12 cellular contexts compared by ENCODE assay signal in genomic region chr3:172982731-172983364, GRCh38.
DNase-seq lines count a peak whose midpoint lies in the region; ATAC-seq and TF ChIP-seq lines count a peak whose summit lies in the region.
"Had no signal": no experiment of that assay in that cellular context is flagged by ENCODE, and none has a peak within 500 bp of the region (broad histone marks: within the 10 kb centered on the region; RNA-seq: fewer than 3 reads in every experiment).

No MANE protein-coding gene starts in this region.

- H3K4me3 Mint-ChIP-seq in GM23338: no peak overlapping the region
- no peak overlapping the region for H3K4me3 Mint-ChIP-seq in activated CD4-positive, alpha-beta memory T cell treated with anti-CD3 and anti-CD28 coated beads, Interleukin-2, amount 10 ng/mL, durations not matched to agents 7 days and 5 days
- H3K4me3 Mint-ChIP-seq: activated T-cell treated with anti-CD3 and anti-CD28 coated beads, Interleukin-2, amount 50 U/mL, for 72 hours; T-helper 1 cell treated with Interleukin-12 subunit alpha and Interleukin-12 subunit beta and Interleukin-4 antibody, amounts not matched to agents 30 μg/mL and 1 μg/mL, for 36 hours had no signal

- H3K27me3 ChIP-seq in GM23338 (ENCODE audit: insufficient read depth) (no peaks in the 10 kb centered on the region), heart right ventricle (no peaks in the 10 kb centered on the region)

- H2AFZ ChIP-seq in GM23338: no peak overlapping the region

- no peak overlapping the region for H3K4me3 ChIP-seq in GM23338
- H3K4me3 ChIP-seq in heart right ventricle: no peak overlapping the region

- no peaks in the 10 kb centered on the region for H3K9me3 Mint-ChIP-seq in GM23338
- H3K9me3 Mint-ChIP-seq in activated naive CD4-positive, alpha-beta T cell treated with anti-CD3 and anti-CD28 coated beads, Interleukin-2, amount 50 U/mL, for 72 hours: peaks cover 3 to 5% of the 10 kb centered on the region in 2 donors
- no peaks in the 10 kb centered on the region for H3K9me3 Mint-ChIP-seq in activated CD4-positive, alpha-beta memory T cell treated with anti-CD3 and anti-CD28 coated beads, Interleukin-2, amount 10 ng/mL, durations not matched to agents 7 days and 5 days
- H3K9me3 Mint-ChIP-seq: T-helper 1 cell treated with Interleukin-12 subunit alpha and Interleukin-12 subunit beta and Interleukin-4 antibody, amounts not matched to agents 30 μg/mL and 1 μg/mL, for 36 hours had no signal

- no peak for ATAC-seq in GM23338
- ATAC-seq in heart right ventricle: peak in 6 of 8 donors; percentile 38 to 83 (median 58)
- ATAC-seq in activated naive CD4-positive, alpha-beta T cell treated with anti-CD3 and anti-CD28 coated beads, Interleukin-2, amount 50 U/mL, for 72 hours: no peak
- ATAC-seq in GM21529 (IDR thresholded peaks at IDR 0.05; ENCODE audit: unreplicated experiment): no peak
- ATAC-seq: activated T-cell treated with anti-CD3 and anti-CD28 coated beads, Interleukin-2, amount 50 U/mL, for 72 hours had no signal

- no peaks in the 10 kb centered on the region for H4K20me1 ChIP-seq in GM23338 (replicated peaks; ENCODE audit: insufficient read depth)

- H3K36me3 ChIP-seq in GM23338 (ENCODE audit: insufficient read depth): no peaks in the 10 kb centered on the region
- no peaks in the 10 kb centered on the region for H3K36me3 ChIP-seq in heart right ventricle

- H3K4me1 Mint-ChIP-seq in GM23338: peaks cover 11% of the 10 kb centered on the region; the same call in 2 of the 3 replicates
- no peaks in the 10 kb centered on the region for H3K4me1 Mint-ChIP-seq in activated CD4-positive, alpha-beta memory T cell treated with anti-CD3 and anti-CD28 coated beads, Interleukin-2, amount 10 ng/mL, durations not matched to agents 7 days and 5 days

- no peaks in the 10 kb centered on the region for H3K9me3 ChIP-seq in heart right ventricle

- H3K79me2 ChIP-seq in GM23338 (replicated peaks; ENCODE audit: insufficient read depth): no peaks in the 10 kb centered on the region

- no peak overlapping the region for H3K27ac Mint-ChIP-seq in GM23338
- H3K27ac Mint-ChIP-seq in activated naive CD4-positive, alpha-beta T cell treated with anti-CD3 and anti-CD28 coated beads, Interleukin-2, amount 50 U/mL, for 72 hours: no peak overlapping the region
- no peak overlapping the region for H3K27ac Mint-ChIP-seq in activated CD4-positive, alpha-beta memory T cell treated with anti-CD3 and anti-CD28 coated beads, Interleukin-2, amount 10 ng/mL, durations not matched to agents 7 days and 5 days
- H3K27ac Mint-ChIP-seq: activated T-cell treated with anti-CD3 and anti-CD28 coated beads, Interleukin-2, amount 50 U/mL, for 72 hours; T-helper 1 cell treated with Interleukin-12 subunit alpha and Interleukin-12 subunit beta and Interleukin-4 antibody, amounts not matched to agents 30 μg/mL and 1 μg/mL, for 36 hours had no signal

- peaks cover 2% of the 10 kb centered on the region for H3K27me3 Mint-ChIP-seq in GM23338 (ENCODE audit: insufficient read depth, low read depth, poor library complexity)
- no peaks in the 10 kb centered on the region for H3K27me3 Mint-ChIP-seq in activated CD4-positive, alpha-beta memory T cell treated with anti-CD3 and anti-CD28 coated beads, Interleukin-2, amount 10 ng/mL, durations not matched to agents 7 days and 5 days

- no peaks in the 10 kb centered on the region for H3K36me3 Mint-ChIP-seq in GM23338 (ENCODE audit: low read depth)
- no peaks in the 10 kb centered on the region for H3K36me3 Mint-ChIP-seq in activated naive CD4-positive, alpha-beta T cell treated with anti-CD3 and anti-CD28 coated beads, Interleukin-2, amount 50 U/mL, for 72 hours
- H3K36me3 Mint-ChIP-seq in activated CD4-positive, alpha-beta memory T cell treated with anti-CD3 and anti-CD28 coated beads, Interleukin-2, amount 10 ng/mL, durations not matched to agents 7 days and 5 days (ENCODE audit: low read depth): no peaks in the 10 kb centered on the region

- in situ Hi-C loops in ACHN (cut with HindIII; ENCODE audit: low pct_ligation_motif_present, low pct_unique_long_range_greater_than_20kb, low sequenced_read_pairs): no loop called here

- H3K4me1 ChIP-seq in GM23338 (ENCODE audit: insufficient read depth) (peaks cover 4% of the 10 kb centered on the region; the same call in 1 of the 2 replicates), heart right ventricle (peaks cover 0 to 14% (median 0%) of the 10 kb centered on the region in 9 donors)

- peak; percentile 3 for DNase-seq in ACHN
- DNase-seq in GM23338 (ENCODE audit: low spot score): peak; percentile 29
- peak; percentile 16 for DNase-seq in RPMI8226
- DNase-seq in heart right ventricle: no peak
- no peak for DNase-seq in activated naive CD4-positive, alpha-beta T cell treated with anti-CD3 and anti-CD28 coated beads, Interleukin-2, amount 50 U/mL, for 72 hours (ENCODE audit: low spot score in 2 of 2)
- no peak for DNase-seq in activated CD4-positive, alpha-beta memory T cell treated with anti-CD3 and anti-CD28 coated beads, Interleukin-2, amount 10 ng/mL, durations not matched to agents 7 days and 5 days
- no peak for DNase-seq in A172 (ENCODE audit: low spot score)
- DNase-seq: activated T-cell treated with anti-CD3 and anti-CD28 coated beads, Interleukin-2, amount 50 U/mL, for 72 hours; effector CD8-positive, alpha-beta T cell; NCI-H1417 treated with DMSO at 0.1 percent for 48 hours had no signal

- 25 to 41% methylated on average over 3 of the region's 3 CpGs for WGBS in heart right ventricle, 2 donors

- CTCF ChIA-PET in activated CD4-positive, alpha-beta memory T cell treated with anti-CD3 and anti-CD28 coated beads, Interleukin-2, amount 10 ng/mL, durations not matched to agents 7 days and 5 days (lab: Charles Lee): interaction anchor here (0.7 kb wide), 1 partner anchor 11 kb away, joined by 3 read pairs; no protein-coding TSS in a partner anchor

- no peaks in the 10 kb centered on the region for H3K9me2 ChIP-seq in GM23338 (ENCODE audit: insufficient read depth)

- no peaks in the 10 kb centered on the region for H3F3A ChIP-seq in GM23338 (replicated peaks; ENCODE audit: low read depth)

- no peak overlapping the region for H3K4me2 ChIP-seq in GM23338

- H3K27ac ChIP-seq in GM23338 (ENCODE audit: low read depth) (no peak overlapping the region), heart right ventricle (no peak overlapping the region)

- TF ChIP-seq CTCF in GM23338 (conservative IDR thresholded peaks at IDR 0.05; ENCODE audit: low read depth in 2 of 2) (peak; percentile 41 to 50; a peak in 3 of 4 replicates), heart right ventricle (IDR thresholded peaks at IDR 0.05) (peak in 8 of 9 donors; percentile 21 to 55 (median 38))

- intact Hi-C loops in heart right ventricle (cut with DNase I): loop anchor here in 4 of 10 donors (10.0 kb wide), 2 partner anchors 148 to 572 kb away; no protein-coding TSS in a partner anchor

- POLR2A ChIA-PET in activated CD4-positive, alpha-beta memory T cell treated with anti-CD3 and anti-CD28 coated beads, Interleukin-2, amount 10 ng/mL, durations not matched to agents 7 days and 5 days (lab: Charles Lee): no interaction called here

TF ChIP-seq in GM23338, 12 proteins besides CTCF, POLR2A, EP300 and RAD21 (continues in another document):
- no peak for TF ChIP-seq STAT1 (IDR thresholded peaks at IDR 0.05; ENCODE audit: unreplicated experiment)
- no peak for TF ChIP-seq JUNB (IDR thresholded peaks at IDR 0.05; ENCODE audit: unreplicated experiment)
- TF ChIP-seq ZNF114 (CRISPR knock-in tag; IDR thresholded peaks at IDR 0.05): no peak
- TF ChIP-seq REST (IDR thresholded peaks at IDR 0.05; ENCODE audit: unreplicated experiment): no peak
- TF ChIP-seq EZH2phosphoT487 (IDR thresholded peaks at IDR 0.05; ENCODE audit: unreplicated experiment): no peak

Comparison
In these comparisons a context has a peak if more than half of its experiments do, and no peak if none do; other contexts are left out.
1. DNase-seq: peak in ACHN (single experiment), GM23338 (single experiment) and RPMI8226 (single experiment); none in heart right ventricle (0 of 2), activated naive CD4-positive, alpha-beta T cell treated with anti-CD3 and anti-CD28 coated beads, Interleukin-2, amount 50 U/mL, for 72 hours (0 of 2), activated CD4-positive, alpha-beta memory T cell treated with anti-CD3 and anti-CD28 coated beads, Interleukin-2, amount 10 ng/mL, durations not matched to agents 7 days and 5 days (single experiment) and A172 (single experiment).
2. ATAC-seq: peak in heart right ventricle (6 of 8); none in GM23338 (single experiment), activated naive CD4-positive, alpha-beta T cell treated with anti-CD3 and anti-CD28 coated beads, Interleukin-2, amount 50 U/mL, for 72 hours (0 of 2) and GM21529 (single experiment).